In genomic region chr19:29878973-29879654, GRCh38 we compare ENCODE assay signal across 1 cellular context.
TF ChIP-seq lines count a peak whose summit lies in the region.

No MANE protein-coding gene starts in this region.

TF ChIP-seq in K562, 482 proteins besides CTCF, POLR2A, EP300 and RAD21 (continued from another document):
- TF ChIP-seq USF2 (CRISPR knock-in tag; IDR thresholded peaks at IDR 0.05) = 0 out of 2 replicates have a peak, but pooled peaks have one; percentile 4
- TF ChIP-seq E2F6 (IDR thresholded peaks at IDR 0.05; ENCODE audit: borderline replicate concordance in 1 of 2, extremely low read depth in 1 of 2, insufficient read depth in 1 of 2, insufficient read length in 1 of 2, low read depth in 1 of 2, low read length in 1 of 2, poor library complexity in 1 of 2, severe bottlenecking in 1 of 2) = peak; percentile 41
- no peak for TF ChIP-seq NONO (IDR thresholded peaks at IDR 0.05; ENCODE audit: low read depth in 2 of 2, low read length in 1 of 2)
- TF ChIP-seq ELF4 (CRISPR knock-in tag; IDR thresholded peaks at IDR 0.05) = 0 out of 2 replicates have a peak, but pooled peaks have one; percentile 38
- peak; percentile 94 for TF ChIP-seq FOS (IDR thresholded peaks at IDR 0.05; ENCODE audit: extremely low read depth, insufficient read length)
- peak in 1 of 2 experiments; percentile 40; a peak in 2 of 4 replicates for TF ChIP-seq FOXA3 (CRISPR knock-in tag; conservative IDR thresholded peaks at IDR 0.05 in 1 of 2, IDR thresholded peaks at IDR 0.05 in 1 of 2)
